In genomic region chr6:142146828-142147662, GRCh38 we compare ENCODE assay signal across 1 cellular context.
A peak's percentile ranks its signal among the peaks of the same experiment; 100 is the strongest.
TF ChIP-seq lines count a peak whose summit lies in the region.

Gene NMBR (minus strand): TSS chr6:142147122. CDS start chr6:142088658, 58,464 bp downstream.
Gene VTA1 (plus strand): TSS chr6:142147263. CDS start chr6:142147288, 25 bp downstream.

TF ChIP-seq in HepG2, 621 proteins besides CTCF, POLR2A, EP300 and RAD21 (continued from another document and continues in another):
- TF ChIP-seq ZNF512 (CRISPR knock-in tag; IDR thresholded peaks at IDR 0.05) (no peak), ZSCAN31 (CRISPR knock-in tag; IDR thresholded peaks at IDR 0.05; ENCODE audit: low read depth) (peak; percentile 92; the same call in 1 of the 2 replicates), ZNF782 (CRISPR knock-in tag; IDR thresholded peaks at IDR 0.05; ENCODE audit: borderline replicate concordance) (no peak; the same call in 1 of the 2 replicates), ZUFSP (CRISPR knock-in tag; IDR thresholded peaks at IDR 0.05; ENCODE audit: borderline replicate concordance) (no peak), ZNF703 (CRISPR knock-in tag; IDR thresholded peaks at IDR 0.05; ENCODE audit: borderline replicate concordance) (no peak; the same call in 1 of the 2 replicates), ZNF460 (CRISPR knock-in tag; IDR thresholded peaks at IDR 0.05; ENCODE audit: borderline replicate concordance) (no peak; the same call in 1 of the 2 replicates), MIER3 (CRISPR knock-in tag; IDR thresholded peaks at IDR 0.05; ENCODE audit: borderline replicate concordance) (peak; percentile 99), ZNF770 (CRISPR knock-in tag; IDR thresholded peaks at IDR 0.05) (peak; percentile 68), TOE1 (CRISPR knock-in tag; IDR thresholded peaks at IDR 0.05) (peak; percentile 73; the same call in 1 of the 2 replicates), ZNF329 (CRISPR knock-in tag; IDR thresholded peaks at IDR 0.05; ENCODE audit: low read depth) (peak; percentile 89), SNAPC4 (CRISPR knock-in tag; IDR thresholded peaks at IDR 0.05) (0 out of 2 replicates have a peak, but pooled peaks have one; percentile 15), ZNF816 (CRISPR knock-in tag; IDR thresholded peaks at IDR 0.05; ENCODE audit: borderline replicate concordance) (peak; percentile 86; the same call in 1 of the 2 replicates), SP1 (IDR thresholded peaks at IDR 0.05) (no peak), SP1 (CRISPR knock-in tag; IDR thresholded peaks at IDR 0.05) (peak; percentile 77), FIP1L1 (IDR thresholded peaks at IDR 0.05; ENCODE audit: borderline replicate concordance, insufficient read depth, low read depth, low read length) (0 out of 2 replicates have a peak, but pooled peaks have one; percentile 82), ZBTB46 (CRISPR knock-in tag; IDR thresholded peaks at IDR 0.05; ENCODE audit: borderline replicate concordance) (no peak), ZNF432 (CRISPR knock-in tag; IDR thresholded peaks at IDR 0.05; ENCODE audit: borderline replicate concordance) (no peak), ZNF18 (CRISPR knock-in tag; IDR thresholded peaks at IDR 0.05; ENCODE audit: insufficient replicate concordance) (peak; percentile 90), PBX3 (CRISPR knock-in tag; IDR thresholded peaks at IDR 0.05; ENCODE audit: borderline replicate concordance) (0 out of 2 replicates have a peak, but pooled peaks have one; percentile 29), NBN (conservative IDR thresholded peaks at IDR 0.05) (peak; percentile 82; the same call in 1 of the 2 replicates), MNT (IDR thresholded peaks at IDR 0.05) (peak; percentile 92), FOXP1 (IDR thresholded peaks at IDR 0.05) (peak; percentile 65), FOXP1 (CRISPR knock-in tag; IDR thresholded peaks at IDR 0.05) (peak; percentile 78; the same call in 1 of the 2 replicates), FOXJ3 (CRISPR knock-in tag; IDR thresholded peaks at IDR 0.05; ENCODE audit: borderline replicate concordance) (peak; percentile 76), ZFY (CRISPR knock-in tag; IDR thresholded peaks at IDR 0.05) (peak; percentile 94), ZNF446 (CRISPR knock-in tag; IDR thresholded peaks at IDR 0.05) (no peak; the same call in 1 of the 2 replicates), IRX3 (CRISPR knock-in tag; IDR thresholded peaks at IDR 0.05; ENCODE audit: borderline replicate concordance, low read depth) (no peak; the same call in 1 of the 2 replicates), SRY (CRISPR knock-in tag; IDR thresholded peaks at IDR 0.05) (0 out of 2 replicates have a peak, but pooled peaks have one; percentile 73), SMAD1 (CRISPR knock-in tag; IDR thresholded peaks at IDR 0.05; ENCODE audit: borderline replicate concordance, low read depth) (peak; percentile 95; the same call in 1 of the 2 replicates), ELK4 (CRISPR knock-in tag; IDR thresholded peaks at IDR 0.05; ENCODE audit: borderline replicate concordance) (no peak), KMT2B (CRISPR knock-in tag; IDR thresholded peaks at IDR 0.05) (peak; percentile 100), ZFP36L2 (CRISPR knock-in tag; IDR thresholded peaks at IDR 0.05) (peak; percentile 81), CENPX (CRISPR knock-in tag; IDR thresholded peaks at IDR 0.05) (no peak), XRCC5 (optimal IDR thresholded peaks at IDR 0.05; ENCODE audit: low read length) (peak; percentile 99), ZKSCAN8 (CRISPR knock-in tag; IDR thresholded peaks at IDR 0.05; ENCODE audit: borderline replicate concordance) (peak; percentile 71; the same call in 1 of the 2 replicates), ZFP36L1 (CRISPR knock-in tag; IDR thresholded peaks at IDR 0.05) (no peak), ZNF747 (CRISPR knock-in tag; IDR thresholded peaks at IDR 0.05; ENCODE audit: borderline replicate concordance) (peak; percentile 79; the same call in 1 of the 2 replicates), ASH2L (IDR thresholded peaks at IDR 0.05; ENCODE audit: insufficient read length, low read depth, low read length) (peak; percentile 98), ARHGAP35 (CRISPR knock-in tag; IDR thresholded peaks at IDR 0.05; ENCODE audit: borderline replicate concordance) (peak; percentile 90), HOXA9 (CRISPR knock-in tag; IDR thresholded peaks at IDR 0.05; ENCODE audit: borderline replicate concordance) (no peak), NFE2L2 (IDR thresholded peaks at IDR 0.05; ENCODE audit: low read length) (no peak), RXRB (CRISPR knock-in tag; IDR thresholded peaks at IDR 0.05; ENCODE audit: borderline replicate concordance) (peak; percentile 87), LBX2 (CRISPR knock-in tag; IDR thresholded peaks at IDR 0.05; ENCODE audit: borderline replicate concordance) (peak; percentile 74; the same call in 1 of the 2 replicates), RCOR2 (CRISPR knock-in tag; IDR thresholded peaks at IDR 0.05) (peak; percentile 67)
